Comparison of ENCODE assay signal across 8 cellular contexts in the genomic region with DNA sequence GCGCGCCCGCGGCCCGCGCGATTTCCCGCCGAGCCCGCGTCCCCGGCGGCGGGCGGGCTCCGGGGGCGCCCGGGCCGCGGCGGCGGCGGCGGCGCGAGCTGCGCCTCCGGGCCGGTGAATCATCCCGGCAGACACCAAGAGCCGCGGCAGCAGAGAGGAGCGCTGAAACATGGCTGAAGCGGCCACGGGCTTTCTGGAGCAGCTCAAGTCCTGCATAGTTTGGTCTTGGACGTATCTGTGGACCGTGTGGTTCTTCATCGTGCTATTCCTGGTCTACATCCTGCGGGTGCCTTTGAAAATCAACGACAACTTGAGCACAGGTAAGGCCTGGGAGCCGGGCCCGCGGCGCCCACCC.
A peak's percentile ranks its signal among the peaks of the same experiment; 100 is the strongest.
DNase-seq lines count a peak whose midpoint lies in the region; ATAC-seq and TF ChIP-seq lines count a peak whose summit lies in the region.

A gene with protein sequence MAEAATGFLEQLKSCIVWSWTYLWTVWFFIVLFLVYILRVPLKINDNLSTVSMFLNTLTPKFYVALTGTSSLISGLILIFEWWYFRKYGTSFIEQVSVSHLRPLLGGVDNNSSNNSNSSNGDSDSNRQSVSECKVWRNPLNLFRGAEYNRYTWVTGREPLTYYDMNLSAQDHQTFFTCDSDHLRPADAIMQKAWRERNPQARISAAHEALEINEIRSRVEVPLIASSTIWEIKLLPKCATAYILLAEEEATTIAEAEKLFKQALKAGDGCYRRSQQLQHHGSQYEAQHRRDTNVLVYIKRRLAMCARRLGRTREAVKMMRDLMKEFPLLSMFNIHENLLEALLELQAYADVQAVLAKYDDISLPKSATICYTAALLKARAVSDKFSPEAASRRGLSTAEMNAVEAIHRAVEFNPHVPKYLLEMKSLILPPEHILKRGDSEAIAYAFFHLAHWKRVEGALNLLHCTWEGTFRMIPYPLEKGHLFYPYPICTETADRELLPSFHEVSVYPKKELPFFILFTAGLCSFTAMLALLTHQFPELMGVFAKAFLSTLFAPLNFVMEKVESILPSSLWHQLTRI (plus strand): TSS at position 130 of the 355 bp plus-strand sequence. CDS start 40 bp downstream, at position 170.

- DNase-seq in NCI-H187 (lab: John Stamatoyannopoulos, UW) (peak; percentile 63 to 86), kidney glomerular epithelial cell (lab: John Stamatoyannopoulos, UW) (peak; percentile 74), globus pallidus (ENCODE audit: low spot score) (no peak)
- peak; percentile 43 to 44 for DNase-seq in central memory CD8-positive, alpha-beta T cell (ENCODE audit: low spot score in 2 of 2)
- peak; percentile 78 for DNase-seq in stimulated activated CD4-positive, alpha-beta T cell treated with anti-CD3 and anti-CD28 coated beads, Interleukin-15, amount 100 ng/mL, for 24 hours

- peak; percentile 39 for ATAC-seq in HG02763 (IDR thresholded peaks at IDR 0.05; ENCODE audit: unreplicated experiment)
- peak; percentile 82 to 91 for ATAC-seq in activated CD4-positive, CD25-positive, alpha-beta regulatory T cell treated with anti-CD3 and anti-CD28 coated beads, Interleukin-2, amount 50 U/mL, for 24 hours
- ATAC-seq in central memory CD8-positive, alpha-beta T cell (replicated peaks; ENCODE audit: extremely low read depth, poor library complexity, severe bottlenecking) = peak; percentile 79

- H3K36me3 Mint-ChIP-seq in central memory CD8-positive, alpha-beta T cell (ENCODE audit: insufficient read depth) = peaks cover 7% of the 10 kb centered on the region

- peaks cover 26% of the 10 kb centered on the region for H3K4me1 Mint-ChIP-seq in central memory CD8-positive, alpha-beta T cell

- peak within 1 kb of the TSS; percentile 79 for H3K27ac Mint-ChIP-seq in central memory CD8-positive, alpha-beta T cell (ENCODE audit: low read depth)

- H3K9me3 Mint-ChIP-seq in central memory CD8-positive, alpha-beta T cell = no peaks in the 10 kb centered on the region

- TF ChIP-seq POLR2A in GM15510 (IDR thresholded peaks at IDR 0.05; ENCODE audit: borderline replicate concordance, extremely low read depth, insufficient read length) = peak; percentile 64

- H3K4me3 Mint-ChIP-seq in central memory CD8-positive, alpha-beta T cell = peak within 1 kb of the TSS; percentile 84

- no peaks in the 10 kb centered on the region for H3K27me3 Mint-ChIP-seq in central memory CD8-positive, alpha-beta T cell
